In the genomic region with DNA sequence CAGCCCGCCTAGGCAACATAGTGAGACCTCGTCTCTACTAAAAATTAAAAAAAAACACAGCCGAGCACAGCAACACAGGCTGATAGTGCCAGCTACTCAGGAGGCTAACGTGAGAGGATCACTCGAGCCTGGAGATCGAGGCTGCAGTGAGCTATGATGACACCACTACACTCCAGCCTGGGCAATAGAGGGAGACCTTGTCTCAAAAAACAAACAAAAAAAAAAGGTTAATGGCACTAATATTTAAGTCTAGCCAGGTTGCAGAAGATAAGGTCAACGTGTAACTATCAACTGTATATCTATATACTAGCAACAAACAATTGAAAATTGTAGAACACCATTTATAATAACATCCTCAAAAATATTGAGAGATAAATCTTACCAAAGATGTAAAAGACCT, we compare ENCODE assay signal across 1 cellular context.
TF ChIP-seq lines count a peak whose summit lies in the region.

No MANE protein-coding gene starts in this region.

TF ChIP-seq in HepG2, 621 proteins besides CTCF, POLR2A, EP300 and RAD21 (continued from another document):
- TF ChIP-seq, protein P1, sequence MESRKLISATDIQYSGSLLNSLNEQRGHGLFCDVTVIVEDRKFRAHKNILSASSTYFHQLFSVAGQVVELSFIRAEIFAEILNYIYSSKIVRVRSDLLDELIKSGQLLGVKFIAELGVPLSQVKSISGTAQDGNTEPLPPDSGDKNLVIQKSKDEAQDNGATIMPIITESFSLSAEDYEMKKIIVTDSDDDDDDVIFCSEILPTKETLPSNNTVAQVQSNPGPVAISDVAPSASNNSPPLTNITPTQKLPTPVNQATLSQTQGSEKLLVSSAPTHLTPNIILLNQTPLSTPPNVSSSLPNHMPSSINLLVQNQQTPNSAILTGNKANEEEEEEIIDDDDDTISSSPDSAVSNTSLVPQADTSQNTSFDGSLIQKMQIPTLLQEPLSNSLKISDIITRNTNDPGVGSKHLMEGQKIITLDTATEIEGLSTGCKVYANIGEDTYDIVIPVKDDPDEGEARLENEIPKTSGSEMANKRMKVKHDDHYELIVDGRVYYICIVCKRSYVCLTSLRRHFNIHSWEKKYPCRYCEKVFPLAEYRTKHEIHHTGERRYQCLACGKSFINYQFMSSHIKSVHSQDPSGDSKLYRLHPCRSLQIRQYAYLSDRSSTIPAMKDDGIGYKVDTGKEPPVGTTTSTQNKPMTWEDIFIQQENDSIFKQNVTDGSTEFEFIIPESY (CRISPR knock-in tag; IDR thresholded peaks at IDR 0.05), result no peak
- TF ChIP-seq STAG1 (CRISPR knock-in tag; IDR thresholded peaks at IDR 0.05), result 0 out of 2 replicates have a peak, but pooled peaks have one; percentile 19
